Comparison of ENCODE assay signal across 8 cellular contexts in the genomic region with DNA sequence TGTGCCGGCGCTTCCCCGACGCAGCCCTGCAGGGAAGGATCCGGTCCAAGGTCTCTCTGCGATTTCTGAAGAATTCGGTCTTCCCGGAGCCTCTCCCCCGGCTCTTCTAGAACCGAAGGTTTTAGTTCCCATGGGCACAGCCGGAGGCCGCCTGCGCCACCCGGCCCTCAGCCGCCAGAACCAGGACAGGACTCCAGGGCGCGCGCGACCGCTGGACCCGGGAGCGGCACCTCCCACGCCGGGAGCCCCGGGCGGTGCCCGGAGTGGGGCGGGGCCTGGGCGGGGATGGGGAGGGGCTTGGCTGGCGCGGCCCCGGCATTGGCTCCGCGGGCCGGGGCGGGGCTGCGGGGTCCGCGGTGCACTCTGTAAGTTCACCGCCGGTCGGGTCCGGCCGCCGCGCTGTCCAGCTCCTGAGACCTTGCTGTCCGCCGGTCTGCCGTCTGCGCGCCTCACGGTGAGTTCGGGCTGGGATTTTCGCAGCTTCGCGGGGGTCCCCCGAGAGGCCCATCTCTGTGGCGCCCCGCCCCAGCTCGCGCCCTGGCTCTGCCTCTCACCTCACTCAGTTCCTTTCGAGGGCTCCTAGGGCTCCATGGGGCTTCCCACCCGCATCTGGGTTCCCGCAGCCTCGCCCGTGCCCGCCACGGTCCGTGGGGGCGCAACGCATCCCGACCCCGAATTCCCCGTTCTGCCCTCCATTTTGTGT. TPM values are rescaled to one million over a fixed set of nuclear protein-coding genes. Genes with fewer than 3 reads are reported as not detected.
DNase-seq lines count a peak whose midpoint lies in the region; ATAC-seq and TF ChIP-seq lines count a peak whose summit lies in the region.

A gene with protein sequence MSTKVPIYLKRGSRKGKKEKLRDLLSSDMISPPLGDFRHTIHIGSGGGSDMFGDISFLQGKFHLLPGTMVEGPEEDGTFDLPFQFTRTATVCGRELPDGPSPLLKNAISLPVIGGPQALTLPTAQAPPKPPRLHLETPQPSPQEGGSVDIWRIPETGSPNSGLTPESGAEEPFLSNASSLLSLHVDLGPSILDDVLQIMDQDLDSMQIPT (plus strand): TSS at position 366 of the 703 bp plus-strand sequence. CDS start 6,033 bp downstream, outside the sequence.

- H3K4me3 ChIP-seq in GM08714 (ENCODE audit: low read length) (peak within 1 kb of the TSS; percentile 72), WERI-Rb-1 (ENCODE audit: low read depth, low read length) (peak within 1 kb of the TSS; percentile 86), breast epithelium (peak within 1 kb of the TSS; percentile 87 to 99 (median 98)), skin epidermis (peak within 1 kb of the TSS; percentile 43 to 88 (median 71))

- no peaks in the 10 kb centered on the region for H3K9me3 ChIP-seq in WERI-Rb-1 (ENCODE audit: severe bottlenecking)
- H3K9me3 ChIP-seq in breast epithelium, result no peaks in the 10 kb centered on the region

- DNase-seq in HEK293T (ENCODE audit: extremely low spot score) (peak; percentile 89), NCI-H1105 (lab: John Stamatoyannopoulos, UW) (peak; percentile 36), WERI-Rb-1 (peak; percentile 84), breast epithelium (ENCODE audit: low spot score in 2 of 2) (peak; percentile 66 to 81), iPS-NIHi7 (ENCODE audit: extremely low spot score) (peak; percentile 95)

- intact Hi-C loops in breast epithelium (cut with DNase I; ENCODE audit: low total_unique reads), result loop anchor here (5.0 kb wide), 1 partner anchor 37 kb away; no protein-coding TSS in a partner anchor

- TF ChIP-seq POLR2A in breast epithelium (IDR thresholded peaks at IDR 0.05), result no peak

- no peaks in the 10 kb centered on the region for H3K36me3 ChIP-seq in WERI-Rb-1
- H3K36me3 ChIP-seq in breast epithelium, result no peaks in the 10 kb centered on the region

- CTCF ChIA-PET in HEK293T (lab: Yijun Ruan, JAX), result interaction anchor here (0.6 to 3.8 kb wide), 22 partner anchors 9 to 512 kb away, joined by 3 to 60 read pairs (median 4); a partner anchor contains a TSS

- H3K4me1 ChIP-seq in breast epithelium, result peaks cover 9 to 15% of the 10 kb centered on the region in 2 donors

- ATAC-seq in GM21526 (IDR thresholded peaks at IDR 0.05; ENCODE audit: low FRiP score, unreplicated experiment), result no peak

- H3K27me3 ChIP-seq in WERI-Rb-1 (ENCODE audit: insufficient read depth, low read depth, severe bottlenecking) (no peaks in the 10 kb centered on the region), breast epithelium (no peaks in the 10 kb centered on the region)

- POLR2A ChIA-PET in HEK293T (lab: Yijun Ruan, JAX), result interaction anchor here (0.6 to 4.3 kb wide), 9 partner anchors 10 to 53 kb away, joined by 3 to 32 read pairs (median 6); a partner anchor contains a TSS

- no peak for TF ChIP-seq CTCF in WERI-Rb-1 (IDR thresholded peaks at IDR 0.05; ENCODE audit: low read depth, low read length)
- no peak for TF ChIP-seq CTCF in breast epithelium (IDR thresholded peaks at IDR 0.05)

- H3K27ac ChIP-seq in WERI-Rb-1 (peak within 1 kb of the TSS; percentile 59), breast epithelium (peak within 1 kb of the TSS; percentile 84 to 94), skin epidermis (peak within 1 kb of the TSS; percentile 8 to 91 (median 78))

TF ChIP-seq in HEK293T, 16 proteins besides CTCF, POLR2A, EP300 and RAD21:
- no peak for TF ChIP-seq LEF1 (IDR thresholded peaks at IDR 0.05; ENCODE audit: borderline replicate concordance)
- TF ChIP-seq FOXM1 (IDR thresholded peaks at IDR 0.05; ENCODE audit: borderline replicate concordance), result no peak
- no peak for TF ChIP-seq CTBP1 (IDR thresholded peaks at IDR 0.05; ENCODE audit: borderline replicate concordance)
- no peak for TF ChIP-seq ZNF384 (IDR thresholded peaks at IDR 0.05)
- no peak for TF ChIP-seq HDGF (IDR thresholded peaks at IDR 0.05; ENCODE audit: borderline replicate concordance)
TF ChIP-seq in HEK293T: peak in this region for 0.

RNA-seq across cellular contexts. Expression of the gene that starts here (rescaled TPM):
- 10 to 100 TPM; 11.3 to 20.8 (median 13.4) TPM for total RNA-seq in breast epithelium

Comparison
In these comparisons a context has a peak if more than half of its experiments do, and no peak if none do; other contexts are left out.
1. DNase-seq: peak in every context shown above with its lines; median percentile 95 in iPS-NIHi7; 89 in HEK293T; 84 in WERI-Rb-1; 74 in breast epithelium; 36 in NCI-H1105.